Comparison of ENCODE assay signal across 8 cellular contexts in the genomic region with DNA sequence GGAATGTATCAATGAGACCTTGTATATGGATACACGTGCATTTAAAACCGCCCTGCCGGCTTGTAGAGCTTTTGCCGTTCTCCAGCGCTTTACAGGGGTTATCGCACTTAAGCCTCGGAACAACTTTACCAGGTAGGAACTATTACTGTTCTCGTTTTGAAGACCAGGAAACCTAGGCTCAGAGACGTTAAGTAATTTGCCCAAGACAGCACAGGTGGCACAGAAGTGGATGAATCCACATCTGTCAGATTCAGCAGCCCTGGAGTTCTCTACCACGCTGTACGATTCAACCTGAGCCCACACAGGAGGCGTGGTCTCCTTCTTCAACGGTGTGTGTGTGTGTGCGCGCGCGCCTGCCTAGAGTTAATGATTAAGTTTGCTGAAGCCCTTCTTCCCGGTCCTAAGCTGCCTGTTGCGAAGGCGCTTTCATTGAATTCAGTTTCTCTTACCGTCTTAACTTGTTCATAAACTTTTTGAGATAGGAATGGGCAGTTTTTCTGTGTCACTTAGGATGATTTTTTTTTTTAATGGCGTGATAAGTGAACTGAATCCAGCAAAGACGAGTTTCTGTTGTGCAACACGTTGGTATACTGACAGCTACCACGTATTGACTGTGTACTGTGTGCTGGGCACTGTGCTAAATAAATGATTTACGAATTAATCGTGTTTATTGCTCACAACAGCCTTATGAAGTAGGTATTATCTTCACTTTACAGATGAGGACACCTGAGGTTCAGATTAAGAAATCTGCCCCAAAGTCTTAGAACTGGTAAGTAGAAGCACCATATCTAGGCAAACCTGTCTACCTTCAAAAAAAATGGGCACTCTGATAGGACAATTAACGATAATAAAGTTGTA.
A peak's percentile ranks its signal among the peaks of the same experiment; 100 is the strongest.
DNase-seq lines count a peak whose midpoint lies in the region; ATAC-seq, FAIRE-seq and TF ChIP-seq lines count a peak whose summit lies in the region.

No MANE protein-coding gene starts in this region.

- H3K27me3 Mint-ChIP-seq in T-helper 1 cell treated with Interleukin-12 subunit alpha and Interleukin-12 subunit beta and Interleukin-4 antibody, amounts not matched to agents 30 μg/mL and 1 μg/mL, for 36 hours (ENCODE audit: low read depth) = no peaks in the 10 kb centered on the region
- H3K27me3 Mint-ChIP-seq in astrocyte (ENCODE audit: low read depth, unreplicated experiment) = no peaks in the 10 kb centered on the region

- H3K4me1 Mint-ChIP-seq in T-helper 1 cell treated with Interleukin-12 subunit alpha and Interleukin-12 subunit beta and Interleukin-4 antibody, amounts not matched to agents 30 μg/mL and 1 μg/mL, for 36 hours (ENCODE audit: low read depth) = peaks cover 40% of the 10 kb centered on the region
- peaks cover 12% of the 10 kb centered on the region for H3K4me1 Mint-ChIP-seq in astrocyte (ENCODE audit: low read depth, unreplicated experiment)

- H3K9me3 Mint-ChIP-seq in T-helper 1 cell treated with Interleukin-12 subunit alpha and Interleukin-12 subunit beta and Interleukin-4 antibody, amounts not matched to agents 30 μg/mL and 1 μg/mL, for 36 hours = no peaks in the 10 kb centered on the region
- no peaks in the 10 kb centered on the region for H3K9me3 Mint-ChIP-seq in astrocyte (ENCODE audit: unreplicated experiment)

- H3K27ac Mint-ChIP-seq in T-helper 1 cell treated with Interleukin-12 subunit alpha and Interleukin-12 subunit beta and Interleukin-4 antibody, amounts not matched to agents 30 μg/mL and 1 μg/mL, for 36 hours = peak overlapping the region; percentile 99
- H3K27ac Mint-ChIP-seq in astrocyte (ENCODE audit: unreplicated experiment) = peak overlapping the region; percentile 95

- peak; percentile 85 for DNase-seq in NCI-H146 (lab: John Stamatoyannopoulos, UW)
- DNase-seq in astrocyte (ENCODE audit: low read depth) = peak; percentile 75
- peak; percentile 29 for DNase-seq in smooth muscle cell (lab: John Stamatoyannopoulos, UW; ENCODE audit: unreplicated experiment)
- no peak for DNase-seq in retina

- TF ChIP-seq CTCF in astrocyte (IDR thresholded peaks at IDR 0.05; ENCODE audit: insufficient read depth, low read depth, low read length) = no peak
- no peak for TF ChIP-seq CTCF in smooth muscle cell (IDR thresholded peaks at IDR 0.05; ENCODE audit: borderline replicate concordance, insufficient read depth, poor library complexity, severe bottlenecking)

- H3K9ac ChIP-seq in astrocyte (ENCODE audit: low read length) (peak overlapping the region; percentile 82), smooth muscle cell (ENCODE audit: low read depth) (no peak overlapping the region)

- no peak for FAIRE-seq in astrocyte (lab: Jason Lieb, UNC)

- H3K4me3 Mint-ChIP-seq in T-helper 1 cell treated with Interleukin-12 subunit alpha and Interleukin-12 subunit beta and Interleukin-4 antibody, amounts not matched to agents 30 μg/mL and 1 μg/mL, for 36 hours = peak overlapping the region; percentile 99
- peak overlapping the region; percentile 98 for H3K4me3 Mint-ChIP-seq in astrocyte (ENCODE audit: unreplicated experiment)

- H3K4me2 ChIP-seq in astrocyte (ENCODE audit: low read length) = peak overlapping the region; percentile 95
- peak overlapping the region; percentile 90 for H3K4me2 ChIP-seq in smooth muscle cell

- H2AFZ ChIP-seq in astrocyte (ENCODE audit: low read depth, low read length) (peak overlapping the region; percentile 79), smooth muscle cell (ENCODE audit: low read depth) (peak overlapping the region; percentile 28)

- H3K4me1 ChIP-seq in astrocyte (ENCODE audit: insufficient read depth, low read length) (peaks cover 5% of the 10 kb centered on the region), smooth muscle cell (ENCODE audit: low read depth) (peaks cover 15% of the 10 kb centered on the region)

- ATAC-seq in GM18499 (IDR thresholded peaks at IDR 0.05; ENCODE audit: insufficient read depth, unreplicated experiment) (peak; percentile 46), HG02884 (IDR thresholded peaks at IDR 0.05; ENCODE audit: unreplicated experiment) (peak; percentile 59)

- no peaks in the 10 kb centered on the region for H3K9me3 ChIP-seq in astrocyte (ENCODE audit: insufficient read depth, low read depth, low read length)
- H3K9me3 ChIP-seq in smooth muscle cell (replicated peaks; ENCODE audit: low read depth) = no peaks in the 10 kb centered on the region

- H4K20me1 ChIP-seq in astrocyte (ENCODE audit: insufficient read depth, low read length) (peaks cover 11% of the 10 kb centered on the region), smooth muscle cell (ENCODE audit: low read depth) (no peaks in the 10 kb centered on the region)

- H3F3A ChIP-seq in smooth muscle cell (ENCODE audit: low read depth) = no peaks in the 10 kb centered on the region

- H3K36me3 ChIP-seq in astrocyte (ENCODE audit: insufficient read depth, low read length) = no peaks in the 10 kb centered on the region
- H3K36me3 ChIP-seq in smooth muscle cell (ENCODE audit: low read depth) = no peaks in the 10 kb centered on the region

- no peaks in the 10 kb centered on the region for H3K27me3 ChIP-seq in astrocyte (ENCODE audit: insufficient read depth, low read length)
- H3K27me3 ChIP-seq in smooth muscle cell (ENCODE audit: low read depth) = no peaks in the 10 kb centered on the region

- H3K79me2 ChIP-seq in astrocyte (ENCODE audit: insufficient read depth, low read length) (peaks cover 79% of the 10 kb centered on the region), smooth muscle cell (ENCODE audit: low read depth) (peaks cover 36% of the 10 kb centered on the region)

- H3K4me3 ChIP-seq in astrocyte (ENCODE audit: insufficient read depth, low read depth, low read length) = peak overlapping the region; percentile 89
- H3K4me3 ChIP-seq in iPS-11a (ENCODE audit: low read depth, low read length) = peak overlapping the region; percentile 74
- H3K4me3 ChIP-seq in smooth muscle cell = peak overlapping the region; percentile 84

- WGBS in smooth muscle cell (ENCODE audit: low lambda C conversion rate) = 1% methylated on average over 28 of the region's 28 CpGs

- H3K27ac ChIP-seq in astrocyte (ENCODE audit: low read depth, low read length) = peak overlapping the region; percentile 67
- H3K27ac ChIP-seq in smooth muscle cell (ENCODE audit: low read depth) = peak overlapping the region; percentile 21

- peaks cover 22% of the 10 kb centered on the region for H3K36me3 Mint-ChIP-seq in T-helper 1 cell treated with Interleukin-12 subunit alpha and Interleukin-12 subunit beta and Interleukin-4 antibody, amounts not matched to agents 30 μg/mL and 1 μg/mL, for 36 hours (ENCODE audit: low read depth)
- H3K36me3 Mint-ChIP-seq in astrocyte (ENCODE audit: low read depth, unreplicated experiment) = no peaks in the 10 kb centered on the region
